10 cellular contexts compared by ENCODE assay signal in the genomic region with DNA sequence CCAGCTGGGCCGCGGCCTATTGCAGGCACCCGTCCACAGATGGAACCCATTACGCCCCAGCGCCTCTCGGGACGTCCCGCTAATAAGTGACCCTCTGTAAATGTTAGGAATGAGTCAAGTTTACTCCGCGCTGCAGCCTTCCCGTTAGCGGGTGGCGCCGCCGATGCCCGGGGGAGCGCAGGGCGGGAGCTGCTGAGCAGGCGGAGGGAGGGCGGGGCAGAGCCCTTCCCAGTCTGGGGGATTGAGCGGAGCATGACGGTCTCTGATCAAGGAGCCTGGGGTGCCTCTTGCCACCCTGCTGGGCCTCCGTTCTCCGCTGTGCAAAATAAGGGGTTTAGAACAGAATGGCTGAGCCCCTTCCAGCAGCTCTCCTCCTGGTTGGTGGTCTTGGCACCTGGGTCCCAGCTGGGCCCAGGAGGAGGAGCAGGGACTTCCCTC. TPM values are rescaled to one million over a fixed set of nuclear protein-coding genes. Genes with fewer than 3 reads are reported as not detected.
DNase-seq lines count a peak whose midpoint lies in the region; ATAC-seq and TF ChIP-seq lines count a peak whose summit lies in the region.
"Had no signal": no experiment of that assay in that cellular context is flagged by ENCODE, and none has a peak within 500 bp of the region (broad histone marks: within the 10 kb centered on the region; RNA-seq: fewer than 3 reads in every experiment).

No MANE protein-coding gene starts in this region.

- TF ChIP-seq CTCF in RWPE2 (IDR thresholded peaks at IDR 0.05; ENCODE audit: poor library complexity, severe bottlenecking) (no peak), heart left ventricle (IDR thresholded peaks at IDR 0.05) (no peak)

- no peak for TF ChIP-seq POLR2A in heart left ventricle (IDR thresholded peaks at IDR 0.05)

- H3K27ac ChIP-seq in RWPE2 (ENCODE audit: poor library complexity, severe bottlenecking) (no peak overlapping the region), heart left ventricle (no peak overlapping the region)
- H3K27ac ChIP-seq: PC-9 had no signal

- peaks cover 6% of the 10 kb centered on the region for H3K4me1 ChIP-seq in RWPE2 (ENCODE audit: insufficient read depth, poor library complexity, severe bottlenecking)
- peaks cover 3 to 50% (median 25%) of the 10 kb centered on the region in 12 donors for H3K4me1 ChIP-seq in heart left ventricle
- H3K4me1 ChIP-seq in skeletal muscle satellite cell (ENCODE audit: control insufficient read depth, insufficient read depth, low read length), result peaks cover 42% of the 10 kb centered on the region

- peak; percentile 61 for DNase-seq in GM04503 (ENCODE audit: low read depth)
- peak; percentile 39 for DNase-seq in RWPE2 (ENCODE audit: low spot score)
- peak in 4 of 5 donors; percentile 58 to 87 (median 76) for DNase-seq in heart left ventricle
- no peak for DNase-seq in effector CD4-positive, alpha-beta T cell
- no peak for DNase-seq in activated CD4-positive, alpha-beta T cell treated with anti-CD3 and anti-CD28 coated beads for 36 hours
- DNase-seq in stimulated activated CD4-positive, alpha-beta T cell treated with anti-CD3 and anti-CD28 coated beads, Interleukin-4, amount 100 ng/mL, for 24 hours, result no peak
- DNase-seq in activated T-cell treated with anti-CD3 and anti-CD28 coated beads, Interleukin-2, amount 50 U/mL, for 72 hours, result no peak

- H3K4me3 ChIP-seq in RWPE2 (ENCODE audit: severe bottlenecking) (no peak overlapping the region), heart left ventricle (peak overlapping the region in 2 of 12 donors; percentile 7 to 18), skeletal muscle satellite cell (ENCODE audit: low read length) (no peak overlapping the region)
- H3K4me3 ChIP-seq: PC-9 had no signal

- POLR2A ChIA-PET in activated CD4-positive, alpha-beta T cell treated with anti-CD3 and anti-CD28 coated beads for 36 hours (lab: Charles Lee), result no interaction called here

- H3K4me1 Mint-ChIP-seq in activated CD4-positive, alpha-beta T cell treated with anti-CD3 and anti-CD28 coated beads for 36 hours, result no peaks in the 10 kb centered on the region
- no peaks in the 10 kb centered on the region for H3K4me1 Mint-ChIP-seq in activated T-cell treated with anti-CD3 and anti-CD28 coated beads, Interleukin-2, amount 50 U/mL, for 72 hours (ENCODE audit: low read depth)
- H3K4me1 Mint-ChIP-seq: central memory CD8-positive, alpha-beta T cell had no signal

- intact Hi-C loops in heart left ventricle (cut with DNase I), result loop anchor here in 5 of 10 donors (5.0 to 10.0 kb wide), 2 partner anchors 71 to 78 kb away; partner anchors contain the start of gene SNED1 (in 2 of the 5)
- intact Hi-C loops in activated CD4-positive, alpha-beta T cell treated with anti-CD3 and anti-CD28 coated beads for 36 hours (cut with DNase I, micrococcal nuclease), result no loop called here

- no peaks in the 10 kb centered on the region for H3K36me3 Mint-ChIP-seq in activated CD4-positive, alpha-beta T cell treated with anti-CD3 and anti-CD28 coated beads for 36 hours (ENCODE audit: low read depth)
- no peaks in the 10 kb centered on the region for H3K36me3 Mint-ChIP-seq in activated T-cell treated with anti-CD3 and anti-CD28 coated beads, Interleukin-2, amount 50 U/mL, for 72 hours (ENCODE audit: insufficient read depth in 2 of 2)

- H3K27me3 Mint-ChIP-seq in activated CD4-positive, alpha-beta T cell treated with anti-CD3 and anti-CD28 coated beads for 36 hours, result peaks cover 14% of the 10 kb centered on the region
- peaks cover 25% of the 10 kb centered on the region for H3K27me3 Mint-ChIP-seq in activated T-cell treated with anti-CD3 and anti-CD28 coated beads, Interleukin-2, amount 50 U/mL, for 72 hours (ENCODE audit: low read depth)

- no peaks in the 10 kb centered on the region for H3K9me3 ChIP-seq in RWPE2 (ENCODE audit: severe bottlenecking)
- no peaks in the 10 kb centered on the region for H3K9me3 ChIP-seq in heart left ventricle
- H3K9me3 ChIP-seq in skeletal muscle satellite cell (replicated peaks; ENCODE audit: low read length), result no peaks in the 10 kb centered on the region

- no peak overlapping the region for H3K9ac ChIP-seq in skeletal muscle satellite cell (ENCODE audit: low read depth, low read length)

- no peak overlapping the region for H3K27ac Mint-ChIP-seq in activated CD4-positive, alpha-beta T cell treated with anti-CD3 and anti-CD28 coated beads for 36 hours
- no peak overlapping the region for H3K27ac Mint-ChIP-seq in activated T-cell treated with anti-CD3 and anti-CD28 coated beads, Interleukin-2, amount 50 U/mL, for 72 hours

- CTCF ChIA-PET in activated CD4-positive, alpha-beta T cell treated with anti-CD3 and anti-CD28 coated beads for 36 hours (lab: Charles Lee), result no interaction called here

- H3K4me2 ChIP-seq in skeletal muscle satellite cell (ENCODE audit: low read length), result peak overlapping the region; percentile 59
- H3K4me2 ChIP-seq: PC-9 had no signal

- ATAC-seq in RWPE2 (ENCODE audit: low read depth), result no peak
- ATAC-seq in heart left ventricle, result peak in 3 of 4 donors; percentile 23 to 73 (median 68)
- ATAC-seq in activated CD4-positive, alpha-beta T cell treated with anti-CD3 and anti-CD28 coated beads for 36 hours, result no peak
- ATAC-seq in activated T-cell treated with anti-CD3 and anti-CD28 coated beads, Interleukin-2, amount 50 U/mL, for 72 hours (replicated peaks in 1 of 2), result no peak

- no peak overlapping the region for H3K4me3 Mint-ChIP-seq in activated CD4-positive, alpha-beta T cell treated with anti-CD3 and anti-CD28 coated beads for 36 hours
- no peak overlapping the region for H3K4me3 Mint-ChIP-seq in activated T-cell treated with anti-CD3 and anti-CD28 coated beads, Interleukin-2, amount 50 U/mL, for 72 hours
- H3K4me3 Mint-ChIP-seq: central memory CD8-positive, alpha-beta T cell had no signal

- H3K36me3 ChIP-seq in RWPE2 (ENCODE audit: low read depth) (no peaks in the 10 kb centered on the region), heart left ventricle (no peaks in the 10 kb centered on the region), skeletal muscle satellite cell (ENCODE audit: insufficient read depth, low read length) (no peaks in the 10 kb centered on the region)

- H3K27me3 ChIP-seq in RWPE2 (ENCODE audit: insufficient read depth, poor library complexity, severe bottlenecking), result peaks cover 2% of the 10 kb centered on the region
- peaks cover 0 to 30% (median 14%) of the 10 kb centered on the region in 9 donors for H3K27me3 ChIP-seq in heart left ventricle
- no peaks in the 10 kb centered on the region for H3K27me3 ChIP-seq in skeletal muscle satellite cell (ENCODE audit: control insufficient read depth, insufficient read depth, low read length)

- WGBS in heart left ventricle, 4 donors, result 10 to 36% (median 13%) methylated on average over 4 to 24 of the region's 24 CpGs; no CpG with 5 or more reads in 1 of the 4 donors

- H3K9me3 Mint-ChIP-seq in activated CD4-positive, alpha-beta T cell treated with anti-CD3 and anti-CD28 coated beads for 36 hours (ENCODE audit: low read depth), result no peaks in the 10 kb centered on the region
- no peaks in the 10 kb centered on the region for H3K9me3 Mint-ChIP-seq in activated T-cell treated with anti-CD3 and anti-CD28 coated beads, Interleukin-2, amount 50 U/mL, for 72 hours
- H3K9me3 Mint-ChIP-seq: central memory CD8-positive, alpha-beta T cell had no signal

RNA-seq across cellular contexts. Expression of gene CROCC2, which starts 10.5 kb away (rescaled TPM):
- total RNA-seq in heart left ventricle, result not detected
- not detected for polyA plus RNA-seq in heart left ventricle
- under 0.01 TPM in 1 of 2 replicates, not detected in the other for total RNA-seq in skeletal muscle satellite cell (2012; rRNA removed)
- total RNA-seq in activated CD4-positive, alpha-beta T cell treated with anti-CD3 and anti-CD28 coated beads for 36 hours, result not detected
- not detected for total RNA-seq in activated T-cell treated with anti-CD3 and anti-CD28 coated beads, Interleukin-2, amount 50 U/mL, for 72 hours
- total RNA-seq: PC-9 had no signal

RNA-seq across cellular contexts. Expression of gene MAB21L4, which starts 20.6 kb away (rescaled TPM):
- total RNA-seq in heart left ventricle, result under 1 TPM in 1 of 9 donors, not detected in 8; 0.75 TPM
- polyA plus RNA-seq in heart left ventricle, result under 1 TPM in 1 of 2 donors, not detected in 1; 0.10 TPM
- not detected in 2 replicates for total RNA-seq in skeletal muscle satellite cell (2012; rRNA removed)
- total RNA-seq in activated CD4-positive, alpha-beta T cell treated with anti-CD3 and anti-CD28 coated beads for 36 hours, result not detected
- total RNA-seq in activated T-cell treated with anti-CD3 and anti-CD28 coated beads, Interleukin-2, amount 50 U/mL, for 72 hours, result not detected

RNA-seq across cellular contexts. Expression of gene AGXT, which starts 48.0 kb away (rescaled TPM):
- not detected for total RNA-seq in heart left ventricle
- polyA plus RNA-seq in heart left ventricle, result under 1 TPM in 1 of 2 donors, not detected in 1; 0.06 TPM
- total RNA-seq in skeletal muscle satellite cell (2012; rRNA removed), result not detected in 2 replicates
- total RNA-seq in activated CD4-positive, alpha-beta T cell treated with anti-CD3 and anti-CD28 coated beads for 36 hours, result not detected
- not detected for total RNA-seq in activated T-cell treated with anti-CD3 and anti-CD28 coated beads, Interleukin-2, amount 50 U/mL, for 72 hours
- total RNA-seq: PC-9 had no signal

Comparison
In these comparisons a context has a peak if more than half of its experiments do, and no peak if none do; other contexts are left out.
1. DNase-seq: peak in GM04503 (single experiment), RWPE2 (single experiment) and heart left ventricle (4 of 5); none in effector CD4-positive, alpha-beta T cell (single experiment), activated CD4-positive, alpha-beta T cell treated with anti-CD3 and anti-CD28 coated beads for 36 hours (single experiment), stimulated activated CD4-positive, alpha-beta T cell treated with anti-CD3 and anti-CD28 coated beads, Interleukin-4, amount 100 ng/mL, for 24 hours (single experiment) and activated T-cell treated with anti-CD3 and anti-CD28 coated beads, Interleukin-2, amount 50 U/mL, for 72 hours (0 of 2).
2. ATAC-seq: peak in heart left ventricle (3 of 4); none in RWPE2 (single experiment), activated CD4-positive, alpha-beta T cell treated with anti-CD3 and anti-CD28 coated beads for 36 hours (single experiment) and activated T-cell treated with anti-CD3 and anti-CD28 coated beads, Interleukin-2, amount 50 U/mL, for 72 hours (0 of 2).